In the genomic region with DNA sequence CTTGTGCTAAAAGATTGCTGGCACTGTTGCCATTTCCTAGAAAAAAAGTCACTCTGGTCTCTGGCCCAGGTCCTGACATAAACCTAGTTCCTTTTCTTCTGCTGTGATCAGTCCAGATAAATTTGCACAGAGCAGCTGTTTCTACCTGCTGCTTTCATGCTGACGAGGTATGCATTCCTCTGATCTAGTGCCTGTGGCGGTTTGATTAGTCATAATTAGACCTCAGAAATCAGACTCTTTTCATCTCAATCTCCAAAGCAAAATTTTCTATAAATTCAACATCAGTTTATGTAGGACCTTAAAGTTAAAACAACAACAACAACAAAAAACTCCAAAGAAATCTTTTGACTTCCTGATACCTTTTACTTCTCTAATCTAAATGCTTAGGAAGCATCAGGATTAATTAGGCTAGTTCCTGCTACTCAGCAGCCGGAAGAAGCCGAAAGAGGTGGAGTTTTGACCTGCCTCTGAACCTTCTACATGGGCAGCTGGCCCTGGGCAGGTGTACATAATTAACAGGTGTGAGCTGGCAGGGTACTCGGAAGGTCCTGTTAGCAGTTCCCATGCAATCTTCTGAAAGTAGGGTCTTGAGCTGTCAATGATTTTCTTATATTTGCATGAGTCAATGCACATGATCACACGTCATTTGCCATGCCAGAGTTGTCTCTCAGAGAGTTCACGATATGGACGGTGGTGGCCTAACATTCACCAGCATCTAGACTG, we compare ENCODE assay signal across 8 cellular contexts.
A peak's percentile ranks its signal among the peaks of the same experiment; 100 is the strongest.
DNase-seq lines count a peak whose midpoint lies in the region; ATAC-seq and TF ChIP-seq lines count a peak whose summit lies in the region.

No MANE protein-coding gene starts in this region.

- H3K4me1 ChIP-seq in right atrium auricular region = peaks cover 0 to 10% of the 10 kb centered on the region in 2 donors
- H3K4me1 ChIP-seq in prostate gland (replicated peaks) = no peaks in the 10 kb centered on the region

- no peaks in the 10 kb centered on the region for H3K9me3 ChIP-seq in right atrium auricular region
- no peaks in the 10 kb centered on the region for H3K9me3 ChIP-seq in prostate gland

- 52% methylated on average over 8 of the region's 8 CpGs for WGBS in prostate gland

- peak; percentile 66 for ATAC-seq in GM19468 (IDR thresholded peaks at IDR 0.05; ENCODE audit: extremely low read depth, unreplicated experiment)
- ATAC-seq in HG03575 (IDR thresholded peaks at IDR 0.05; ENCODE audit: extremely low read depth, insufficient number of reproducible peaks, low FRiP score, unreplicated experiment) = peak; percentile 30
- no peak for ATAC-seq in Right ventricle myocardium inferior

- no peak overlapping the region for H3K27ac ChIP-seq in right atrium auricular region
- H3K27ac ChIP-seq in prostate gland = no peak overlapping the region

- intact Hi-C loops in prostate gland (cut with DNase I) = loop anchor here (5.0 kb wide), 1 partner anchor 208 kb away; no protein-coding TSS in a partner anchor
- intact Hi-C loops in Right ventricle myocardium inferior (cut with DNase I) = loop anchor here (5.0 kb wide), 2 partner anchors 62 to 208 kb away; no protein-coding TSS in a partner anchor

- no peak overlapping the region for H3K4me3 ChIP-seq in right atrium auricular region
- H3K4me3 ChIP-seq in prostate gland = no peak overlapping the region

- TF ChIP-seq POLR2A in prostate gland (IDR thresholded peaks at IDR 0.05) = no peak

- H3K36me3 ChIP-seq in right atrium auricular region (no peaks in the 10 kb centered on the region), prostate gland (no peaks in the 10 kb centered on the region)

- DNase-seq in EL = peak; percentile 31
- DNase-seq in central memory CD4-positive, alpha-beta T cell = peak; percentile 8
- DNase-seq in right atrium auricular region (ENCODE audit: low spot score) = no peak
- DNase-seq in NK-92 (lab: John Stamatoyannopoulos, UW; ENCODE audit: unreplicated experiment) = no peak
- DNase-seq in prostate gland (ENCODE audit: low spot score) = no peak
- DNase-seq in Right ventricle myocardium inferior (ENCODE audit: missing footprints) = no peak

- TF ChIP-seq CTCF in right atrium auricular region (IDR thresholded peaks at IDR 0.05) = no peak
- no peak for TF ChIP-seq CTCF in prostate gland (IDR thresholded peaks at IDR 0.05)

- H3K27me3 ChIP-seq in right atrium auricular region (no peaks in the 10 kb centered on the region), prostate gland (replicated peaks; ENCODE audit: insufficient read depth) (no peaks in the 10 kb centered on the region)

Comparison
In these comparisons a context has a peak if more than half of its experiments do, and no peak if none do; other contexts are left out.
1. DNase-seq: peak in EL (single experiment) and central memory CD4-positive, alpha-beta T cell (single experiment); none in right atrium auricular region (single experiment), NK-92 (single experiment), prostate gland (single experiment) and Right ventricle myocardium inferior (single experiment).